34 cellular contexts compared by ENCODE assay signal in the genomic region with DNA sequence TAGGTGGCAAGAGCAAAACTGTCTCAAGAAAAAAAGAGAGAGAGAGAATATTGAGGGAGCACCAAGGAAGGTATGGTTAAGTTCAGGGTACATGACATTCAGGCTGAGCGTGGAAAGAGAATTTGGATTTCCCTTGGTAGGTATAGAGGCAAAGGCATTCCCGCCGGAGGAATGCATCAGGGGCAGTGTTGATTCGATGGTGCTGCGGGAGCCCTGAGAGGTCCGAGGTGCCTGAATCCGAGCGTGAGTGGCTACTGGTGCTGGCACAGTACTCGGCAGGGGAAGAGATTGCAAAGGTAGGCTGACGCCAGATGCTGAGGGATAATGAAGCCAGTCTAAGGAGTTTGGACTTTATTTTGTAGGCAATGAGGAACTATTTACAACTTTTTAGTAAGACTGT. TPM values are rescaled to one million over a fixed set of nuclear protein-coding genes. Genes with fewer than 3 reads are reported as not detected.
"Had no signal": no experiment of that assay in that cellular context is flagged by ENCODE, and none has a peak within 500 bp of the region (broad histone marks: within the 10 kb centered on the region; RNA-seq: fewer than 3 reads in every experiment).

No MANE protein-coding gene starts in this region.

- H3K9me3 ChIP-seq: MG63 had no signal

- H3K36me3 ChIP-seq: MG63 had no signal

- DNase-seq: Karpas-422, Kasumi-1, MG63, MM.1S, MV-4-11, NCI-H1048, NCI-H1092, NCI-H1092 treated with DMSO at 0.1 percent for 48 hours, NCI-H1105, NCI-H1105 treated with DMSO at 0.1 percent for 48 hours, NCI-H1417, NCI-H1417 treated with DMSO at 0.1 percent for 48 hours, NCI-H1436, NCI-H1436 treated with DMSO at 0.1 percent for 48 hours, NCI-H146, NCI-H1694, NCI-H1694 treated with DMSO at 0.1 percent for 48 hours, NCI-H187, NCI-H187 treated with DMSO at 0.1 percent for 48 hours, NCI-H1930, NCI-H2029, NCI-H2029 treated with DMSO at 0.1 percent for 48 hours, NCI-H2081, NCI-H2081 treated with DMSO at 0.1 percent for 48 hours, NCI-H2107, NCI-H2171, NCI-H2227 treated with DMSO at 0.1 percent for 48 hours, NCI-H226, NCI-H345, NCI-H446, NCI-H446 treated with DMSO at 0.1 percent for 48 hours, NCI-H510A, NCI-H510A treated with DMSO at 0.1 percent for 48 hours had no signal

- H3K4me3 ChIP-seq: MG63 had no signal

- H3K27me3 ChIP-seq: MG63 had no signal

RNA-seq across cellular contexts. Expression of a gene that starts 20.0 kb away (rescaled TPM):
- total RNA-seq: M059J had no signal
